ENCODE assay signal across 8 cellular contexts in the genomic region with DNA sequence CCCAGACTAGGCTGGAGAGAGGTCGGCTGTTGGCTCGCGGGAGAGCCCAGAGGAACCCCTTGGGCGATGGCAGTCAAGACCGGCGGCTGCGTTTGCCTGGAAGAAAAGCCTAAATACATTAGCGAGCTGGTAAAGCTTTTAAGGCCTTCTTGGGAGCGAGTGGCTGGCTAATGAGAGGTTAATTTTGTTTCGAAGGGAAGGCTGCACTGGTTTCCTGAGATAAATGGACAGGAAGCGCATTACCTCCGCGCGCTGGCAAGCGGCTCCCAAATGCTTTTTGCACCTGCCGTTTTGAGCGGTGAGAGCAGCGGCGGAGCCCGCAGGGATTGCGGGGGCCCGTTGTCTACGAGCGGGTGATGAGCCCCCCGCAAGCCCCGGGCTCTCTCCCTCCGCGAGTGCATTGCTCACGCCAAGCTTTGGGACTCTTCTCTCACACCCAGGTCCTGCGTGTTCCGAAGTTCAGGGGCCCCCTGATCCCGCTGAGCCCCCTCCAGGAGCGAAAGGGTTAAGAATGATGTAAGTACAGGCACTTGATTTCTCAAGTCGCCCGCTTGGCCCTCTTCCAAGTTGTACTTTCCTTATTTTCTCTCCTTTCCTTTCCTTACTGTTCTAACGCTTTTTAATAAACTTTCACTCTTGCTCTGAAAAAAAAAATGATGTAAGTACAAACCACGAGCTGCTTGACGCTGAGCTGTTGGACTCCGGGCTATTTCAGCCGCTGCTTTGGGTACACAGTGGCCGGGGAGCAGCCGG. TPM values are rescaled to one million over a fixed set of nuclear protein-coding genes. Genes with fewer than 3 reads are reported as not detected.
A peak's percentile ranks its signal among the peaks of the same experiment; 100 is the strongest.
DNase-seq lines count a peak whose midpoint lies in the region; ATAC-seq, FAIRE-seq and TF ChIP-seq lines count a peak whose summit lies in the region.

No MANE protein-coding gene starts in this region.

- peak overlapping the region; percentile 77 for H3K9ac ChIP-seq in keratinocyte (ENCODE audit: control insufficient read depth, extremely low read depth, insufficient read depth, low read length)

- no peaks in the 10 kb centered on the region for H3K27me3 ChIP-seq in RWPE2 (ENCODE audit: insufficient read depth, poor library complexity, severe bottlenecking)
- H3K27me3 ChIP-seq in brain microvascular endothelial cell (replicated peaks) = no peaks in the 10 kb centered on the region
- H3K27me3 ChIP-seq in keratinocyte (ENCODE audit: control insufficient read depth, extremely low read depth, insufficient read depth, low read length) = no peaks in the 10 kb centered on the region

- no peaks in the 10 kb centered on the region for H3K9me1 ChIP-seq in keratinocyte (ENCODE audit: control insufficient read depth, extremely low read depth, insufficient read depth, low read length)

- FAIRE-seq in keratinocyte (lab: Jason Lieb, UNC) = no peak

- H3K27ac ChIP-seq in RWPE2 (ENCODE audit: poor library complexity, severe bottlenecking) (peak overlapping the region; percentile 73), brain microvascular endothelial cell (peak overlapping the region; percentile 85), keratinocyte (ENCODE audit: control insufficient read depth, insufficient read depth, low read length) (peak overlapping the region; percentile 61)

- peak overlapping the region; percentile 65 for H3K4me3 ChIP-seq in RWPE2 (ENCODE audit: severe bottlenecking)
- peak overlapping the region; percentile 67 for H3K4me3 ChIP-seq in brain microvascular endothelial cell (ENCODE audit: low read depth, low read length)
- H3K4me3 ChIP-seq in keratinocyte (ENCODE audit: control insufficient read depth in 2 of 3, extremely low read depth in 1 of 3, insufficient read depth in 2 of 3, low read depth in 1 of 3, low read length in 3 of 3) = peak overlapping the region; percentile 64 to 97 (median 96)

- dilution Hi-C loops in keratinocyte (cut with MboI; ENCODE audit: extremely low pct_ligation_motif_present, low sequenced_read_pairs) = loop anchor here (25.0 kb wide), 1 partner anchor 333 kb away; no protein-coding TSS in a partner anchor

- H3K79me2 ChIP-seq in keratinocyte (ENCODE audit: control insufficient read depth, insufficient read depth, low read length) = peaks cover 19% of the 10 kb centered on the region

- TF ChIP-seq CTCF in RWPE2 (IDR thresholded peaks at IDR 0.05; ENCODE audit: poor library complexity, severe bottlenecking) (no peak), brain microvascular endothelial cell (IDR thresholded peaks at IDR 0.05; ENCODE audit: low read depth, low read length, missing control alignments) (no peak), keratinocyte (optimal IDR thresholded peaks at IDR 0.05 in 1 of 3, IDR thresholded peaks at IDR 0.05 in 1 of 3, conservative IDR thresholded peaks at IDR 0.05 in 1 of 3; ENCODE audit: extremely low read depth in 1 of 3, insufficient read depth in 2 of 3, low read length in 3 of 3) (no peak)

- H3K4me2 ChIP-seq in keratinocyte (ENCODE audit: control insufficient read depth, extremely low read depth, insufficient read depth, low read depth, low read length) = peak overlapping the region; percentile 100

- DNase-seq in CD1c-positive myeloid dendritic cell (ENCODE audit: extremely low spot score) (peak; percentile 41), HT-29 (ENCODE audit: low spot score) (peak; percentile 62), RWPE2 (ENCODE audit: low spot score) (no peak), brain microvascular endothelial cell (peak; percentile 65), keratinocyte (ENCODE audit: low read depth, low spot score) (no peak), smooth muscle cell of the brain vasculature (ENCODE audit: low read depth, low spot score) (peak; percentile 49)

- peak overlapping the region; percentile 93 for H2AFZ ChIP-seq in keratinocyte (ENCODE audit: control insufficient read depth, low read length)

- ATAC-seq in RWPE2 (ENCODE audit: low read depth) (no peak), GM21717 (IDR thresholded peaks at IDR 0.05; ENCODE audit: unreplicated experiment) (no peak), HG03460 (IDR thresholded peaks at IDR 0.05; ENCODE audit: unreplicated experiment) (no peak)

- in situ Hi-C loops in brain microvascular endothelial cell (cut with HindIII; ENCODE audit: low pct_ligation_motif_present, low sequenced_read_pairs) = loop anchor here (25.0 kb wide), 1 partner anchor 333 kb away; no protein-coding TSS in a partner anchor

- H4K20me1 ChIP-seq in keratinocyte (ENCODE audit: control insufficient read depth, extremely low read depth, insufficient read depth, low read length) = peaks cover 8% of the 10 kb centered on the region

- H3K36me3 ChIP-seq in RWPE2 (ENCODE audit: low read depth) (peaks cover 12% of the 10 kb centered on the region), brain microvascular endothelial cell (replicated peaks) (peaks cover 6% of the 10 kb centered on the region), keratinocyte (ENCODE audit: control insufficient read depth in 2 of 2, extremely low read depth in 1 of 2, insufficient read depth in 2 of 2, low read length in 2 of 2) (peaks cover 0 to under 1% of the 10 kb centered on the region in 2 experiments)

- H3K4me1 ChIP-seq in RWPE2 (ENCODE audit: insufficient read depth, poor library complexity, severe bottlenecking) (peaks cover 13% of the 10 kb centered on the region), keratinocyte (ENCODE audit: control insufficient read depth, extremely low read depth, insufficient read depth, low read length) (peaks cover 16% of the 10 kb centered on the region)

- no peaks in the 10 kb centered on the region for H3K9me3 ChIP-seq in RWPE2 (ENCODE audit: severe bottlenecking)
- no peaks in the 10 kb centered on the region for H3K9me3 ChIP-seq in keratinocyte (ENCODE audit: control insufficient read depth, low read depth, low read length)

RNA-seq across cellular contexts. Expression of gene RGMB, which starts 3.1 kb away (rescaled TPM):
- total RNA-seq in HT-29 (2014; rRNA removed; shearing (Covaris generic)) = 14.3 and 16.8 TPM in 2 replicates
- polyA plus RNA-seq in keratinocyte = 8.5 to 28.7 TPM (median 16.3 TPM) in 3 replicates
- polyA plus RNA-seq in keratinocyte (2011; ENCODE audit: low read depth) = 5.3 TPM
- polyA plus RNA-seq in keratinocyte (2011; cell fraction: cytosol; rRNA removed) = 10.9 and 13.1 TPM in 2 replicates
- 28.1 and 30.9 TPM in 2 replicates for polyA plus RNA-seq in keratinocyte (2011; cell fraction: nucleus; rRNA removed)
- polyA plus RNA-seq in keratinocyte (2012; ENCODE audit: low replicate concordance) = 5.1 and 20.0 TPM in 2 replicates
- polyA minus RNA-seq in keratinocyte = 15.6 to 76.9 TPM (median 23.9 TPM) in 3 replicates
- 24.0 TPM for polyA minus RNA-seq in keratinocyte (2011; cell fraction: cytosol; rRNA and poly(A)+ RNA removed)
- polyA minus RNA-seq in keratinocyte (2011; cell fraction: nucleus; rRNA and poly(A)+ RNA removed) = 24.3 and 33.9 TPM in 2 replicates

Comparison
In these comparisons a context has a peak if more than half of its experiments do, and no peak if none do; other contexts are left out.
1. DNase-seq: peak in CD1c-positive myeloid dendritic cell (single experiment), HT-29 (single experiment), brain microvascular endothelial cell (single experiment) and smooth muscle cell of the brain vasculature (single experiment); none in RWPE2 (single experiment) and keratinocyte (single experiment).
2. Peak in every context shown above with its lines, with median percentiles within 50 percentile points of each other: H3K27ac ChIP-seq and H3K4me3 ChIP-seq.